In the genomic region with DNA sequence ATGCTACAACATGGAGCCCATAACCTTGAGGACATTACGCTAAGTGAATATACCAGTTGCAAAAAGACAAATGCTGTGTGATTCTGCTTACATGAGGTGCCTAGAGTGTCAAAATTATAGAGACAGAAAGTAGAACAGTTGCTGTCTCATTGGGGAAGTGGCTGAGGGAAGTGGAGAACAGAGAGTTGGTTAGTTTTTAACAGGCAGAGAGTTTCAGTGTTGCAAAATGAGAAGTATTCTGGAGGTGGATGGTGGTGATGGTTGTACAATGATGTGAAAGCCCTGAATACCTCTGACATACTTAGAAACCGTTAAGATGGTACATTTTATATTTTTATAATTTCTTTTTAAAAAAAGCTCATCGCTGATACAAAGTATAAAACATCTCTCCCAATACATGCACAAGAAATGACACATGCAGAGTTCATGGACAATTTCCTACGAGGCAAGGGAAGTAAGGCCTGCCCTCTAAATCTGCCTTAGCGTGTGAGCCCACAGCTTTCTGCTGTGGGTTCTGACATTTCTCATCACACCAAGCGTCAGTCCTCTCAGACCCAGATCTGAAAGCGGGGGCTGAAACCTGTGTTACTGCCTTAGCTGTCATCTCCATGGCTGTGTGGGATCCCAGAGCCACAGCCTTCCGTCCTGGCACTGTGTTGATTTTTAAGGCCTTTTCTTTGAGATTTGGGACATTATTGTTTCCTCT, we compare ENCODE assay signal across 9 cellular contexts.
DNase-seq lines count a peak whose midpoint lies in the region; ATAC-seq and TF ChIP-seq lines count a peak whose summit lies in the region.
"Had no signal": no experiment of that assay in that cellular context is flagged by ENCODE, and none has a peak within 500 bp of the region (broad histone marks: within the 10 kb centered on the region; RNA-seq: fewer than 3 reads in every experiment).

No MANE protein-coding gene starts in this region.

- H3K4me1 Mint-ChIP-seq in T-helper 2 cell treated with Interferon-gamma antibody and Interleukin-4, amounts not matched to agents 5 μg/mL and 100 μg/mL, for 36 hours (ENCODE audit: low read depth) = peaks cover 17% of the 10 kb centered on the region

- peaks cover 4% of the 10 kb centered on the region for H3K36me3 Mint-ChIP-seq in T-helper 2 cell treated with Interferon-gamma antibody and Interleukin-4, amounts not matched to agents 5 μg/mL and 100 μg/mL, for 36 hours (ENCODE audit: low read depth)

- TF ChIP-seq POLR2A in esophagus muscularis mucosa (IDR thresholded peaks at IDR 0.05; ENCODE audit: low read depth) = no peak

- H3K4me3 Mint-ChIP-seq in T-helper 2 cell treated with Interferon-gamma antibody and Interleukin-4, amounts not matched to agents 5 μg/mL and 100 μg/mL, for 36 hours = no peak overlapping the region

- H3K4me1 ChIP-seq in esophagus muscularis mucosa = peaks cover 0 to 11% (median 2%) of the 10 kb centered on the region in 4 donors

- intact Hi-C loops in esophagus muscularis mucosa (cut with DNase I) = no loop called here

- 85% methylated on average over 8 of the region's 8 CpGs for WGBS in esophagus muscularis mucosa

- H3K27me3 Mint-ChIP-seq in T-helper 2 cell treated with Interferon-gamma antibody and Interleukin-4, amounts not matched to agents 5 μg/mL and 100 μg/mL, for 36 hours (ENCODE audit: low read depth) = no peaks in the 10 kb centered on the region

- ATAC-seq in HG03039 (IDR thresholded peaks at IDR 0.05; ENCODE audit: unreplicated experiment) = peak; percentile 89

- H3K27ac Mint-ChIP-seq in T-helper 2 cell treated with Interferon-gamma antibody and Interleukin-4, amounts not matched to agents 5 μg/mL and 100 μg/mL, for 36 hours = peak overlapping the region; percentile 60

- H3K9me3 Mint-ChIP-seq in T-helper 2 cell treated with Interferon-gamma antibody and Interleukin-4, amounts not matched to agents 5 μg/mL and 100 μg/mL, for 36 hours = peaks cover 20% of the 10 kb centered on the region

- H3K4me3 ChIP-seq in GM12864 (ENCODE audit: low read depth, low read length) (no peak overlapping the region), esophagus muscularis mucosa (no peak overlapping the region)

- no peaks in the 10 kb centered on the region for H3K36me3 ChIP-seq in esophagus muscularis mucosa

- TF ChIP-seq CTCF in GM12864 (IDR thresholded peaks at IDR 0.05; ENCODE audit: low read depth, low read length, missing control alignments) (no peak), esophagus muscularis mucosa (IDR thresholded peaks at IDR 0.05) (no peak)

- no peak for TF ChIP-seq EP300 in esophagus muscularis mucosa (IDR thresholded peaks at IDR 0.05)

- no peak overlapping the region for H3K27ac ChIP-seq in esophagus muscularis mucosa (replicated peaks in 1 of 4)

- DNase-seq in GM12864 (ENCODE audit: low read depth) (peak; percentile 82), GM19240 (ENCODE audit: insufficient read length, low spot score) (peak; percentile 60), NCI-H128 (lab: John Stamatoyannopoulos, UW; ENCODE audit: unreplicated experiment) (no peak), HT-29 (ENCODE audit: low spot score) (no peak), NCI-H748 treated with DMSO at 0.1 percent for 48 hours (lab: John Stamatoyannopoulos, UW) (no peak), esophagus muscularis mucosa (ENCODE audit: extremely low spot score) (no peak)
- DNase-seq in T-helper 2 cell treated with Interferon-gamma antibody and Interleukin-4, amounts not matched to agents 5 μg/mL and 100 μg/mL, for 36 hours (ENCODE audit: low spot score) = peak; percentile 59
- DNase-seq: effector CD4-positive, alpha-beta T cell had no signal

- no peaks in the 10 kb centered on the region for H3K9me3 ChIP-seq in esophagus muscularis mucosa

- H3K27me3 ChIP-seq in esophagus muscularis mucosa = no peaks in the 10 kb centered on the region

Comparison
In these comparisons a context has a peak if more than half of its experiments do, and no peak if none do; other contexts are left out.
1. DNase-seq: peak in GM12864 (single experiment), GM19240 (single experiment) and T-helper 2 cell treated with Interferon-gamma antibody and Interleukin-4, amounts not matched to agents 5 μg/mL and 100 μg/mL, for 36 hours (single experiment); none in NCI-H128 (single experiment), HT-29 (single experiment), NCI-H748 treated with DMSO at 0.1 percent for 48 hours (single experiment) and esophagus muscularis mucosa (single experiment).